24 cellular contexts compared by ENCODE assay signal in the genomic region with DNA sequence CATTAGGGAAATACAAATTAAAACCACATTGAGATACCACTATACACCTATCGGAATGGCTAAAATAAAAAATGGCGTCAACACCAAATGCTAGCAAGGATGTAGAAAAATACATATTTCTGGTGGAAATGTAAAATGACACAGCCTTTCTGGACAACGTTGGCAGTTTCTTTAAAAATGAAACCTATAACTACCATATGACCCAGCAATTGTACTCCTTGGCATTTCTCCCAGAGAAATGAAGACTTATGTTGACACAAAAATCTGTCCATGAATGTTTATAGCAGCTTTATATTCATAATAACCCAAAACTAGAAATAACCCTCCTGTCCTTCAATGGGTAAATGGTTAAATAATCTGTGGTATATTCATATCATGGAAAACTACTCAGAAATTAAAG.
"Had no signal": no experiment of that assay in that cellular context is flagged by ENCODE, and none has a peak within 500 bp of the region (broad histone marks: within the 10 kb centered on the region; RNA-seq: fewer than 3 reads in every experiment).

No MANE protein-coding gene starts in this region.

- DNase-seq: Kasumi-1, MV-4-11, NCI-H1092, NCI-H1105 treated with DMSO at 0.1 percent for 48 hours, NCI-H1417 treated with DMSO at 0.1 percent for 48 hours, NCI-H146, NCI-H1694 treated with DMSO at 0.1 percent for 48 hours, NCI-H1930, NCI-H2081, NCI-H2107, NCI-H226, NCI-H510A treated with DMSO at 0.1 percent for 48 hours, NCI-H526 treated with DMSO at 0.1 percent for 48 hours, NCI-H774, Right ventricle myocardium superior, RPMI8226, SK-N-SH, SW 1271 had no signal

- H3K4me2 ChIP-seq: KMS-11, SK-N-SH had no signal

- H3K36me3 Mint-ChIP-seq: IgD-negative memory B cell had no signal

- FAIRE-seq: HTR-8/SVneo, K562, RCC 7860 had no signal

- H3K4me3 Mint-ChIP-seq: IgD-negative memory B cell had no signal

- H3K4me1 Mint-ChIP-seq: IgD-negative memory B cell had no signal

- H3K27ac Mint-ChIP-seq: IgD-negative memory B cell had no signal

- H3K9ac ChIP-seq: KMS-11, SK-N-SH had no signal

- H3K9me3 ChIP-seq: SK-N-SH had no signal

- H3K4me3 ChIP-seq: K562 had no signal

- H3K27ac ChIP-seq: HL-60, KMS-11 had no signal

- ATAC-seq: K562 had no signal
